ENCODE assay signal across 3 cellular contexts in genomic region chr3:156761713-156762575, GRCh38.
TF ChIP-seq lines count a peak whose summit lies in the region.

No MANE protein-coding gene starts in this region.

TF ChIP-seq in SK-N-SH, 30 proteins besides CTCF, POLR2A, EP300 and RAD21 (continued from another document):
- TF ChIP-seq PBX3 (IDR thresholded peaks at IDR 0.05), result no peak
TF ChIP-seq in SK-N-SH: peak in this region for 0.

TF ChIP-seq in SK-N-SH treated with all-trans-retinoic acid at 6 μM for 48 hours, 23 proteins besides CTCF, POLR2A, EP300 and RAD21 (continued from another document):
- TF ChIP-seq PATZ1 (CRISPR knock-in tag; IDR thresholded peaks at IDR 0.05; ENCODE audit: borderline replicate concordance), result no peak

TF ChIP-seq in GM12878, 131 proteins besides CTCF, POLR2A, EP300 and RAD21 (continued from another document):
- TF ChIP-seq E2F8 (IDR thresholded peaks at IDR 0.05; ENCODE audit: low read depth, partially characterized antibody) (no peak), ASH2L (IDR thresholded peaks at IDR 0.05; ENCODE audit: borderline replicate concordance, low read depth) (no peak), CREM (IDR thresholded peaks at IDR 0.05; ENCODE audit: low read depth) (no peak), PBX3 (IDR thresholded peaks at IDR 0.05; ENCODE audit: insufficient replicate concordance, low read depth, low read length) (no peak), YY1 (IDR thresholded peaks at IDR 0.05; ENCODE audit: low read depth, low read length) (no peak), RUNX3 (IDR thresholded peaks at IDR 0.05; ENCODE audit: low read length) (no peak), GATAD2B (conservative IDR thresholded peaks at IDR 0.05; ENCODE audit: low read depth) (no peak), RB1 (IDR thresholded peaks at IDR 0.05; ENCODE audit: borderline replicate concordance) (no peak)
TF ChIP-seq in GM12878: peak in this region for 0.
